18 cellular contexts compared by ENCODE assay signal in genomic region chr12:124177276-124177950, GRCh38.
A peak's percentile ranks its signal among the peaks of the same experiment; 100 is the strongest.
DNase-seq lines count a peak whose midpoint lies in the region; ATAC-seq and TF ChIP-seq lines count a peak whose summit lies in the region.
"Had no signal": no experiment of that assay in that cellular context is flagged by ENCODE, and none has a peak within 500 bp of the region (broad histone marks: within the 10 kb centered on the region; RNA-seq: fewer than 3 reads in every experiment).

No MANE protein-coding gene starts in this region.

- H3K23ac ChIP-seq in mesendoderm (ENCODE audit: low read length) = no peak overlapping the region

- no peak for TF ChIP-seq CTCF in endothelial cell (IDR thresholded peaks at IDR 0.05; ENCODE audit: unreplicated experiment)
- TF ChIP-seq CTCF in osteoblast (IDR thresholded peaks at IDR 0.05; ENCODE audit: extremely low read depth, low read depth, low read length) = no peak

- H4K20me1 ChIP-seq in osteoblast (ENCODE audit: insufficient read depth, low read length) = no peaks in the 10 kb centered on the region

- H3K27me3 ChIP-seq in mesendoderm (ENCODE audit: insufficient read depth, low read length, poor library complexity) = no peaks in the 10 kb centered on the region
- H3K27me3 ChIP-seq in osteoblast (ENCODE audit: insufficient read depth, low read length) = no peaks in the 10 kb centered on the region

- H3K9ac ChIP-seq in mesendoderm (ENCODE audit: low read length) = no peak overlapping the region

- H3K27me3 Mint-ChIP-seq in endothelial cell (ENCODE audit: unreplicated experiment) = peaks cover 2% of the 10 kb centered on the region

- H3K4me1 ChIP-seq in mesendoderm (ENCODE audit: control insufficient read depth, low read depth, low read length) = no peaks in the 10 kb centered on the region
- peaks cover 26% of the 10 kb centered on the region for H3K4me1 ChIP-seq in osteoblast (ENCODE audit: insufficient read depth, low read length)
- H3K4me1 ChIP-seq: A549 had no signal

- H3K36me3 ChIP-seq in mesendoderm (ENCODE audit: control insufficient read depth, insufficient read depth, low read length) = no peaks in the 10 kb centered on the region
- H3K36me3 ChIP-seq in osteoblast (ENCODE audit: insufficient read depth, low read length) = no peaks in the 10 kb centered on the region

- no peaks in the 10 kb centered on the region for H3K9me3 ChIP-seq in osteoblast (ENCODE audit: low read depth, low read length)
- H3K9me3 ChIP-seq: A549 had no signal

- H2AK5ac ChIP-seq in mesendoderm (ENCODE audit: low read length) = no peak overlapping the region

- H3K79me1 ChIP-seq in mesendoderm (ENCODE audit: low read length) = no peaks in the 10 kb centered on the region

- no peak overlapping the region for H3K4me3 Mint-ChIP-seq in endothelial cell (ENCODE audit: unreplicated experiment)
- H3K4me3 Mint-ChIP-seq: CD4-positive, alpha-beta T cell; HFFc6 had no signal

- peak; percentile 1 for DNase-seq in activated effector memory CD4-positive, alpha-beta T cell treated with anti-CD3 and anti-CD28 coated beads, Interleukin-2, amount 50 U/mL, for 16 hours
- DNase-seq in activated effector memory CD4-positive, alpha-beta T cell treated with Interleukin-2 at 50 U/mL for 16 hours = no peak
- DNase-seq in endothelial cell (ENCODE audit: low spot score) = no peak
- DNase-seq in mesendoderm = peak; percentile 37
- DNase-seq in activated naive CD4-positive, alpha-beta T cell treated with anti-CD3 and anti-CD28 coated beads, Interleukin-2, amount 50 U/mL, for 16 hours = no peak
- DNase-seq in osteoblast (ENCODE audit: insufficient read length, low spot score, missing footprints) = no peak
- DNase-seq: AML-193; CD4-positive, alpha-beta T cell; DMS153; DMS79 treated with DMSO at 0.1 percent for 48 hours; HFFc6; IMR-90 had no signal

- no peak overlapping the region for H4K5ac ChIP-seq in mesendoderm (ENCODE audit: low read length)

- no peak overlapping the region for H3K56ac ChIP-seq in mesendoderm (ENCODE audit: low read length)

- H3K36me3 Mint-ChIP-seq in endothelial cell (ENCODE audit: low read depth, unreplicated experiment) = no peaks in the 10 kb centered on the region

- H3K18ac ChIP-seq in mesendoderm (ENCODE audit: low read length) = no peak overlapping the region

- no peak overlapping the region for H2BK5ac ChIP-seq in mesendoderm (ENCODE audit: low read length)

- no peaks in the 10 kb centered on the region for H3K79me2 ChIP-seq in mesendoderm (ENCODE audit: control insufficient read depth, insufficient read depth, low read length)
- no peaks in the 10 kb centered on the region for H3K79me2 ChIP-seq in osteoblast (ENCODE audit: insufficient read depth, low read length)

- no peak overlapping the region for H4K8ac ChIP-seq in mesendoderm (ENCODE audit: low read depth, low read length)

- H3K27ac Mint-ChIP-seq in endothelial cell (ENCODE audit: unreplicated experiment) = peak overlapping the region; percentile 52
- H3K27ac Mint-ChIP-seq: CD4-positive, alpha-beta T cell; HFFc6 had no signal

- H3K4me1 Mint-ChIP-seq in endothelial cell (ENCODE audit: unreplicated experiment) = peaks cover 21% of the 10 kb centered on the region

- no peak overlapping the region for H2BK15ac ChIP-seq in mesendoderm (replicated peaks; ENCODE audit: low read depth)

- H3K4me3 ChIP-seq in mesendoderm (ENCODE audit: low read length) (no peak overlapping the region), osteoblast (ENCODE audit: insufficient read depth, low read length) (no peak overlapping the region)
- H3K4me3 ChIP-seq: A549, GM12878 had no signal

- WGBS in mesendoderm (ENCODE audit: extremely low coverage, insufficient coverage, low lambda C conversion rate) = no CpG with 5 or more reads among the region's 10 CpGs

- H3K4ac ChIP-seq in mesendoderm (ENCODE audit: low read depth, low read length) = no peak overlapping the region

- no peak for ATAC-seq in HG02970 (IDR thresholded peaks at IDR 0.05; ENCODE audit: low FRiP score, unreplicated experiment)
- ATAC-seq: A549, GM12878, HCT116 had no signal

- no peak overlapping the region for H2BK120ac ChIP-seq in mesendoderm (ENCODE audit: low read depth, low read length)

- no peaks in the 10 kb centered on the region for H3K9me3 Mint-ChIP-seq in endothelial cell (ENCODE audit: unreplicated experiment)
- H3K9me3 Mint-ChIP-seq: CD4-positive, alpha-beta T cell; HFFc6 had no signal

- no peak overlapping the region for H3K4me2 ChIP-seq in mesendoderm (ENCODE audit: low read length)
- no peak overlapping the region for H3K4me2 ChIP-seq in osteoblast (ENCODE audit: insufficient read depth, low read length)
- H3K4me2 ChIP-seq: A549 had no signal

- H3K27ac ChIP-seq in mesendoderm (ENCODE audit: low read depth, low read length) (no peak overlapping the region), osteoblast (ENCODE audit: low read depth, low read length) (no peak overlapping the region)
- H3K27ac ChIP-seq: 22Rv1, A549, C4-2B had no signal

- H2AFZ ChIP-seq in osteoblast (ENCODE audit: low read length) = no peak overlapping the region

Comparison
In these comparisons a context has a peak if more than half of its experiments do, and no peak if none do; other contexts are left out.
1. DNase-seq: peak in activated effector memory CD4-positive, alpha-beta T cell treated with anti-CD3 and anti-CD28 coated beads, Interleukin-2, amount 50 U/mL, for 16 hours (single experiment) and mesendoderm (single experiment); none in activated effector memory CD4-positive, alpha-beta T cell treated with Interleukin-2 at 50 U/mL for 16 hours (single experiment), endothelial cell (single experiment), activated naive CD4-positive, alpha-beta T cell treated with anti-CD3 and anti-CD28 coated beads, Interleukin-2, amount 50 U/mL, for 16 hours (single experiment) and osteoblast (single experiment).